In genomic region chr10:103235775-103236174, GRCh38 we compare ENCODE assay signal across 39 cellular contexts. TPM values are rescaled to one million over a fixed set of nuclear protein-coding genes. Genes with fewer than 3 reads are reported as not detected.
"Had no signal": no experiment of that assay in that cellular context is flagged by ENCODE, and none has a peak within 500 bp of the region (broad histone marks: within the 10 kb centered on the region; RNA-seq: fewer than 3 reads in every experiment).

No MANE protein-coding gene starts in this region.

- H3K4me3 ChIP-seq: cardiac muscle cell, MG63, PC-9, SJCRH30, SK-N-MC had no signal

- ATAC-seq: activated CD4-positive, alpha-beta T cell treated with anti-CD3 and anti-CD28 coated beads for 36 hours; activated CD4-positive, CD25-positive, alpha-beta regulatory T cell treated with anti-CD3 and anti-CD28 coated beads, Interleukin-2, amount 50 U/mL, for 24 hours; activated CD8-positive, alpha-beta T cell treated with anti-CD3 and anti-CD28 coated beads, Interleukin-2, amount 10 ng/mL, durations not matched to agents 7 days and 5 days; activated T-cell treated with anti-CD3 and anti-CD28 coated beads, Interleukin-2, amount 50 U/mL, for 4 hours had no signal

- H3K27ac ChIP-seq: brain microvascular endothelial cell, cardiac muscle cell, PC-9, SJCRH30, SK-N-MC had no signal

- H3K4me2 ChIP-seq: PC-9 had no signal

- H3K27ac Mint-ChIP-seq: activated CD4-positive, alpha-beta T cell treated with anti-CD3 and anti-CD28 coated beads for 36 hours; activated CD4-positive, alpha-beta T cell treated with anti-CD3 and anti-CD28 coated beads, Interleukin-2, amount 10 ng/mL, durations not matched to agents 7 days and 5 days; activated CD8-positive, alpha-beta T cell treated with anti-CD3 and anti-CD28 coated beads, Interleukin-2, amount 10 ng/mL, durations not matched to agents 7 days and 5 days; activated naive CD4-positive, alpha-beta T cell treated with anti-CD3 and anti-CD28 coated beads, Interleukin-2, amount 10 ng/mL, durations not matched to agents 7 days and 5 days; activated naive CD8-positive, alpha-beta T cell treated with anti-CD3 and anti-CD28 coated beads for 36 hours; activated T-helper 1 cell treated with anti-CD3 and anti-CD28 coated beads, Interleukin-12 subunit alpha, Interleukin-12 subunit beta, Interleukin-2, Interleukin-4 antibody, amounts not matched to agents 30 ng/mL and 10 ng/mL and 1 ng/mL, durations not matched to agents 14 hours and 24 hours and 36 hours; T-helper 1 cell treated with Interleukin-12 subunit alpha and Interleukin-12 subunit beta and Interleukin-4 antibody, amounts not matched to agents 30 μg/mL and 1 μg/mL, for 36 hours; T-helper 2 cell treated with Interferon-gamma antibody and Interleukin-4, amounts not matched to agents 5 μg/mL and 100 μg/mL, for 36 hours had no signal

- FAIRE-seq: TTC549 had no signal

- H3K27me3 ChIP-seq: brain microvascular endothelial cell, cardiac muscle cell, MG63, SJCRH30 had no signal

- H3K4me3 Mint-ChIP-seq: activated CD4-positive, alpha-beta T cell treated with anti-CD3 and anti-CD28 coated beads for 36 hours; activated CD4-positive, alpha-beta T cell treated with anti-CD3 and anti-CD28 coated beads, Interleukin-2, amount 10 ng/mL, durations not matched to agents 7 days and 5 days; activated CD8-positive, alpha-beta T cell treated with anti-CD3 and anti-CD28 coated beads, Interleukin-2, amount 10 ng/mL, durations not matched to agents 7 days and 5 days; activated naive CD4-positive, alpha-beta T cell treated with anti-CD3 and anti-CD28 coated beads, Interleukin-2, amount 10 ng/mL, durations not matched to agents 7 days and 5 days; activated naive CD8-positive, alpha-beta T cell treated with anti-CD3 and anti-CD28 coated beads for 36 hours; activated T-cell treated with anti-CD3 and anti-CD28 coated beads, Interleukin-2, amount 50 U/mL, for 4 hours; activated T-helper 1 cell treated with anti-CD3 and anti-CD28 coated beads, Interleukin-12 subunit alpha, Interleukin-12 subunit beta, Interleukin-2, Interleukin-4 antibody, amounts not matched to agents 30 ng/mL and 10 ng/mL and 1 ng/mL, durations not matched to agents 14 hours and 24 hours and 36 hours; central memory CD8-positive, alpha-beta T cell; T-helper 1 cell treated with Interleukin-12 subunit alpha and Interleukin-12 subunit beta and Interleukin-4 antibody, amounts not matched to agents 30 μg/mL and 1 μg/mL, for 36 hours; T-helper 2 cell treated with Interferon-gamma antibody and Interleukin-4, amounts not matched to agents 5 μg/mL and 100 μg/mL, for 36 hours had no signal

- H2AFZ ChIP-seq: PC-9 had no signal

- H3K36me3 ChIP-seq: brain microvascular endothelial cell, cardiac muscle cell, MG63, SJCRH30 had no signal

- H3K36me3 Mint-ChIP-seq: activated naive CD4-positive, alpha-beta T cell treated with anti-CD3 and anti-CD28 coated beads, Interleukin-2, amount 10 ng/mL, durations not matched to agents 7 days and 5 days; activated naive CD8-positive, alpha-beta T cell treated with anti-CD3 and anti-CD28 coated beads for 36 hours had no signal

- H3K9me3 Mint-ChIP-seq: activated CD4-positive, alpha-beta T cell treated with anti-CD3 and anti-CD28 coated beads, Interleukin-2, amount 10 ng/mL, durations not matched to agents 7 days and 5 days; activated naive CD4-positive, alpha-beta T cell treated with anti-CD3 and anti-CD28 coated beads, Interleukin-2, amount 10 ng/mL, durations not matched to agents 7 days and 5 days; activated naive CD8-positive, alpha-beta T cell treated with anti-CD3 and anti-CD28 coated beads for 36 hours; activated T-cell treated with anti-CD3 and anti-CD28 coated beads, Interleukin-2, amount 50 U/mL, for 4 hours; activated T-helper 1 cell treated with anti-CD3 and anti-CD28 coated beads, Interleukin-12 subunit alpha, Interleukin-12 subunit beta, Interleukin-2, Interleukin-4 antibody, amounts not matched to agents 30 ng/mL and 10 ng/mL and 1 ng/mL, durations not matched to agents 14 hours and 24 hours and 36 hours; central memory CD8-positive, alpha-beta T cell; T-helper 1 cell treated with Interleukin-12 subunit alpha and Interleukin-12 subunit beta and Interleukin-4 antibody, amounts not matched to agents 30 μg/mL and 1 μg/mL, for 36 hours; T-helper 2 cell treated with Interferon-gamma antibody and Interleukin-4, amounts not matched to agents 5 μg/mL and 100 μg/mL, for 36 hours had no signal

- H3K9me3 ChIP-seq: MG63, SJCRH30 had no signal

- H3K27me3 Mint-ChIP-seq: activated CD4-positive, alpha-beta T cell treated with anti-CD3 and anti-CD28 coated beads, Interleukin-2, amount 10 ng/mL, durations not matched to agents 7 days and 5 days; activated naive CD8-positive, alpha-beta T cell treated with anti-CD3 and anti-CD28 coated beads for 36 hours; central memory CD8-positive, alpha-beta T cell had no signal

- DNase-seq: activated CD4-positive, alpha-beta T cell treated with anti-CD3 and anti-CD28 coated beads for 36 hours; activated CD4-positive, alpha-beta T cell treated with anti-CD3 and anti-CD28 coated beads, Interleukin-2, amount 10 ng/mL, durations not matched to agents 7 days and 5 days; activated CD4-positive, alpha-beta T cell treated with anti-CD3 and anti-CD28 coated beads, Interleukin-2, amount 50 U/mL, for 48 hours; activated CD8-positive, alpha-beta memory T cell treated with anti-CD3 and anti-CD28 coated beads, Interleukin-2, amount 50 U/mL, for 4 hours; activated CD8-positive, alpha-beta T cell treated with anti-CD3 and anti-CD28 coated beads, Interleukin-2, amount 10 ng/mL, durations not matched to agents 7 days and 5 days; activated gamma-delta T cell treated with Interleukin-2 at 50 U/mL for 16 hours; activated naive CD4-positive, alpha-beta T cell treated with anti-CD3 and anti-CD28 coated beads, Interleukin-2, amount 10 ng/mL, durations not matched to agents 7 days and 5 days; activated naive CD8-positive, alpha-beta T cell treated with anti-CD3 and anti-CD28 coated beads for 36 hours; activated T-cell treated with anti-CD3 and anti-CD28 coated beads for 4 hours; activated T-cell treated with anti-CD3 and anti-CD28 coated beads, Interleukin-2, amount 50 U/mL, for 4 hours; amniotic stem cell; aorta; brain microvascular endothelial cell; Kasumi-1; KG1; MG63; NCI-H1048; NCI-H1105 treated with DMSO at 0.1 percent for 48 hours; NCI-H1436; NCI-H1694; NCI-H1930; NCI-H2107; NCI-H2171; NCI-H510A; NCI-H526; NCI-H748 treated with DMSO at 0.1 percent for 48 hours; NK-92 treated with Interleukin-12 subunit alpha and Interleukin-12 subunit beta, amount 100 ng/mL, for 24 hours; PC-9; SHP77; SJCRH30 had no signal

RNA-seq across cellular contexts. Expression of gene RPEL1, which starts 9.9 kb away (rescaled TPM):
- total RNA-seq: activated CD4-positive, alpha-beta T cell treated with anti-CD3 and anti-CD28 coated beads for 36 hours; activated CD4-positive, alpha-beta T cell treated with anti-CD3 and anti-CD28 coated beads, Interleukin-2, amount 10 ng/mL, durations not matched to agents 7 days and 5 days; activated T-helper 1 cell treated with anti-CD3 and anti-CD28 coated beads, Interleukin-12 subunit alpha, Interleukin-12 subunit beta, Interleukin-2, Interleukin-4 antibody, amounts not matched to agents 30 ng/mL and 10 ng/mL and 1 ng/mL, durations not matched to agents 14 hours and 24 hours and 36 hours; aorta; cardiac muscle cell; OCI-LY7; PC-9; SJCRH30 had no signal
- polyA plus RNA-seq: aorta, cardiac muscle cell had no signal

RNA-seq across cellular contexts. Expression of gene INA, which starts 41.2 kb away (rescaled TPM):
- total RNA-seq: aorta, OCI-LY7, SJCRH30 had no signal
